10 cellular contexts compared by ENCODE assay signal in genomic region chr4:54127660-54128059, GRCh38. TPM values are rescaled to one million over a fixed set of nuclear protein-coding genes. Genes with fewer than 3 reads are reported as not detected.
"Had no signal": no experiment of that assay in that cellular context is flagged by ENCODE, and none has a peak within 500 bp of the region (broad histone marks: within the 10 kb centered on the region; RNA-seq: fewer than 3 reads in every experiment).

No MANE protein-coding gene starts in this region.

- H3K27ac Mint-ChIP-seq: IgD-negative memory B cell had no signal

- H3K4me2 ChIP-seq: KMS-11 had no signal

- FAIRE-seq: HepG2, HTR-8/SVneo had no signal

- H3K4me1 Mint-ChIP-seq: IgD-negative memory B cell had no signal

- ATAC-seq: HepG2 had no signal

- DNase-seq: IMR-90, KBM-7, KG1 had no signal

- H3K4me3 Mint-ChIP-seq: IgD-negative memory B cell had no signal

- H3K27ac ChIP-seq: HL-60, KMS-11 had no signal

- H3K9ac ChIP-seq: KMS-11 had no signal

RNA-seq across cellular contexts. Expression of gene GSX2, which starts 27.7 kb away (rescaled TPM):
- total RNA-seq: HepG2, HT-29, HT1080, IMR-90 had no signal
- polyA plus RNA-seq: HepG2, IMR-90 had no signal
